16 cellular contexts compared by ENCODE assay signal in the genomic region with DNA sequence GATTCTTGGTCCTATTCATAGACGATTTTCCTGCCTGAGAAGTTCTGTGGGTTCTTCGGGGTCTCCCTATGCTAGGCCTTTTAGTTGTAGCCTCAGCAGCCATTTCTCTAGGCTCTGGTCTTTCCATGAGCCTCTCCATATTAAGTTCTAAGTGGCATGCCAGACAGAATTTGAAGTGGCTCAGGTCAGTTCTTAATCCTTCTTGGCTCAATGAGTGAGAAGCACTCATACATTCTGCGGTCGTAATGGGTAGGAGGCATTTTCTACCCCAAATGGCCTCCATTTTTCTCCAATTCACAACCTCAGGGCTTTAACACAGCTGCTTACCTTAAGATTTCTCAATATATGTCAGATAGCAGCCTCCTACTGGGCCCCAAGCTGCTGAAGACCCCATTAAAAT.
DNase-seq lines count a peak whose midpoint lies in the region; ATAC-seq and TF ChIP-seq lines count a peak whose summit lies in the region.
"Had no signal": no experiment of that assay in that cellular context is flagged by ENCODE, and none has a peak within 500 bp of the region (broad histone marks: within the 10 kb centered on the region; RNA-seq: fewer than 3 reads in every experiment).

No MANE protein-coding gene starts in this region.

- peak; percentile 9 for DNase-seq in DMS53 (lab: John Stamatoyannopoulos, UW)
- DNase-seq in DMS53 treated with DMSO at 0.1 percent for 48 hours (lab: John Stamatoyannopoulos, UW; ENCODE audit: unreplicated experiment): no peak
- DNase-seq in mammary epithelial cell: no peak
- no peak for DNase-seq in breast epithelium (ENCODE audit: low spot score in 2 of 2)
- DNase-seq in lower lobe of right lung: no peak
- DNase-seq in ascending aorta (ENCODE audit: low spot score in 2 of 2): no peak
- no peak for DNase-seq in NCI-H146 (lab: John Stamatoyannopoulos, UW)
- DNase-seq in GM13976 (ENCODE audit: low spot score): no peak
- DNase-seq: CD4-positive, alpha-beta memory T cell; DMS153; GDM1; H9 had no signal

- no peaks in the 10 kb centered on the region for H3K79me2 ChIP-seq in mammary epithelial cell (ENCODE audit: insufficient read depth, low read length)

- H3K9me3 ChIP-seq in mammary epithelial cell (replicated peaks; ENCODE audit: insufficient read depth, low read length) (no peaks in the 10 kb centered on the region), breast epithelium (no peaks in the 10 kb centered on the region), lower lobe of right lung (no peaks in the 10 kb centered on the region), ascending aorta (no peaks in the 10 kb centered on the region)
- H3K9me3 ChIP-seq: A549, BLaER1 had no signal

- CTCF ChIA-PET in mammary epithelial cell (lab: Charles Lee; ENCODE audit: low non-redundant PET): no interaction called here

- no peak for TF ChIP-seq POLR2A in breast epithelium (IDR thresholded peaks at IDR 0.05)

- H2AFZ ChIP-seq in mammary epithelial cell (ENCODE audit: low read depth, low read length): peak overlapping the region; percentile 66

- H3K27me3 ChIP-seq in mammary epithelial cell (ENCODE audit: insufficient read depth, low read length) (no peaks in the 10 kb centered on the region), breast epithelium (no peaks in the 10 kb centered on the region), lower lobe of right lung (ENCODE audit: low read depth) (no peaks in the 10 kb centered on the region), ascending aorta (no peaks in the 10 kb centered on the region)
- H3K27me3 ChIP-seq: BLaER1 had no signal

- in situ Hi-C loops in mammary epithelial cell (cut with MboI; ENCODE audit: low sequenced_read_pairs in 2 of 2) (no loop called here), GM13976 (cut with MboI; ENCODE audit: low sequenced_read_pairs, unreplicated experiment) (no loop called here)

- no peak overlapping the region for H3K27ac ChIP-seq in mammary epithelial cell (ENCODE audit: insufficient read depth, low read depth, low read length)
- no peak overlapping the region for H3K27ac ChIP-seq in breast epithelium
- peak overlapping the region; percentile 51 for H3K27ac ChIP-seq in lower lobe of right lung
- H3K27ac ChIP-seq in ascending aorta: no peak overlapping the region
- H3K27ac ChIP-seq: 22Rv1, A549, BLaER1 had no signal

- intact Hi-C loops in mammary epithelial cell (cut with micrococcal nuclease): no loop called here
- intact Hi-C loops in breast epithelium (cut with DNase I; ENCODE audit: low total_unique reads): no loop called here
- intact Hi-C loops in lower lobe of right lung (cut with DNase I): no loop called here
- intact Hi-C loops in ascending aorta (cut with DNase I): no loop called here

- peaks cover 5% of the 10 kb centered on the region for H3K4me1 ChIP-seq in mammary epithelial cell (ENCODE audit: insufficient read depth, low read length)
- H3K4me1 ChIP-seq in breast epithelium: no peaks in the 10 kb centered on the region
- H3K4me1 ChIP-seq in lower lobe of right lung: no peaks in the 10 kb centered on the region
- no peaks in the 10 kb centered on the region for H3K4me1 ChIP-seq in ascending aorta
- H3K4me1 ChIP-seq: A549, BLaER1 had no signal

- H3K9ac ChIP-seq in mammary epithelial cell (ENCODE audit: insufficient read depth, low read length): no peak overlapping the region
- H3K9ac ChIP-seq: BLaER1 had no signal

- BruUV-seq in mammary epithelial cell (replicated peaks; lab: Mats Ljungman, UMichigan): no TSS peak

- no peaks in the 10 kb centered on the region for H3K36me3 ChIP-seq in mammary epithelial cell (ENCODE audit: insufficient read depth, low read length)
- H3K36me3 ChIP-seq in breast epithelium: no peaks in the 10 kb centered on the region
- no peaks in the 10 kb centered on the region for H3K36me3 ChIP-seq in lower lobe of right lung
- H3K36me3 ChIP-seq in ascending aorta: no peaks in the 10 kb centered on the region
- H3K36me3 ChIP-seq: BLaER1 had no signal

- TF ChIP-seq CTCF in mammary epithelial cell (conservative IDR thresholded peaks at IDR 0.05 in 1 of 2, IDR thresholded peaks at IDR 0.05 in 1 of 2; ENCODE audit: extremely low read depth in 1 of 2, insufficient read depth in 1 of 2, low read depth in 1 of 2, low read length in 2 of 2): no peak
- TF ChIP-seq CTCF in breast epithelium (IDR thresholded peaks at IDR 0.05): no peak
- TF ChIP-seq CTCF in lower lobe of right lung (IDR thresholded peaks at IDR 0.05): no peak
- no peak for TF ChIP-seq CTCF in ascending aorta (IDR thresholded peaks at IDR 0.05)
- no peak for TF ChIP-seq CTCF in GM13976 (IDR thresholded peaks at IDR 0.05; ENCODE audit: borderline replicate concordance, control extremely low read depth, extremely low read depth, insufficient read depth, missing control alignments)

- no peak overlapping the region for H3K4me3 ChIP-seq in mammary epithelial cell (replicated peaks in 1 of 3; ENCODE audit: insufficient read depth in 1 of 3, low read depth in 2 of 3, low read length in 3 of 3)
- H3K4me3 ChIP-seq in breast epithelium: no peak overlapping the region
- no peak overlapping the region for H3K4me3 ChIP-seq in lower lobe of right lung
- H3K4me3 ChIP-seq in ascending aorta: no peak overlapping the region
- H3K4me3 ChIP-seq: A549, BLaER1 had no signal

- H4K20me1 ChIP-seq in mammary epithelial cell (ENCODE audit: insufficient read depth, low read length): no peaks in the 10 kb centered on the region
- H4K20me1 ChIP-seq: BLaER1 had no signal

- ATAC-seq in lower lobe of right lung: peak; percentile 79 to 80
- ATAC-seq: A549, HepG2 had no signal

- dilution Hi-C loops in mammary epithelial cell (cut with HindIII; ENCODE audit: low sequenced_read_pairs): no loop called here

- H3K4me2 ChIP-seq in mammary epithelial cell (ENCODE audit: insufficient read depth, low read depth, low read length): no peak overlapping the region
- H3K4me2 ChIP-seq: A549, BLaER1 had no signal

- 98% methylated on average over 4 of the region's 4 CpGs for WGBS in mammary epithelial cell (ENCODE audit: low coverage, missing lambda C conversion rate)
